ENCODE assay signal across 20 cellular contexts in the genomic region with DNA sequence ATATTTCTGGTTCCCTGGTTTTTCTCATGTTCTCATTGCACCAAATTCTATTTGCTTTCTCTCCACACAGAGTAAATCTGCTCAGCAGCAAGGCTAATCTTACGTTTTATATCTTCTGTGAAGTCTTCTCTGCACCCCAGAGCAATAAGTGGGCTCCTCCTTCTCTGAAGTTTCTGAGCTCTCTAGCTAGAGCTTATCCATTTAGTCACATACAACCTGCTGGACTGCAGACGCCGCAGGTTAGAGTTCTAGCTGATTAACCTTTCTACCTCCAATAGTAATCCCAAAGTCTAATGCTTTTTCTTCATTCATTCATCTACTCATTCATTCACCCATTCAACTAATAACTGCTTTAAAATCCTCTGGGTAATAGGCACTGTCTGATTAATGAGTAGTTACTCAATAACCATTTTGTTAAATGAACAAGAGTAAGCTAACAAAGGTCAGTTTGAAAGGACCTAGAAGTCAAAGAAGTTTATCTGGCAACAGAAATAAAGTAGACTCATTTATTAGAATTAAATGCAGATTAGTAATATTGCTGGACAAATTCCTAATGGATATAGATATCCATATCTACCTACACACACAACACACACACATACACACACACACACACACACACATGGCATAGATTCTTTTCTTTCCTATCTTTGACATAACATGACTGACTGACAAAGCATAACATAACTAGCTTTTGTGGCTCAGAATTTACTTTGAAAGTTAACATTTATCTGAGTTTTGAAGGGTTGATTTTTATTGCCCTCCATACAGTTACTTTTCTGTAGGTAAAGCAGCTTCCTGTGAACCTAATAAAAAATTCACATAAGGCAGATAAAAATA.
DNase-seq lines count a peak whose midpoint lies in the region; ATAC-seq, FAIRE-seq and TF ChIP-seq lines count a peak whose summit lies in the region.
"Had no signal": no experiment of that assay in that cellular context is flagged by ENCODE, and none has a peak within 500 bp of the region (broad histone marks: within the 10 kb centered on the region; RNA-seq: fewer than 3 reads in every experiment).

No MANE protein-coding gene starts in this region.

- H3K4me1 ChIP-seq in PC-9 (replicated peaks; ENCODE audit: insufficient read depth), result no peaks in the 10 kb centered on the region
- no peaks in the 10 kb centered on the region for H3K4me1 ChIP-seq in small intestine (ENCODE audit: control insufficient read depth in 2 of 2, insufficient read depth in 1 of 2, low read depth in 1 of 2, low read length in 1 of 2)
- H3K4me1 ChIP-seq: BE2C, Caco-2, HAP-1 had no signal

- H4K20me1 ChIP-seq in PC-9 (ENCODE audit: insufficient read depth), result no peaks in the 10 kb centered on the region

- WGBS in small intestine, 3 donors, result 13 to 58% (median 24%) methylated on average over 3 of the region's 3 CpGs

- H3K4me3 ChIP-seq in PC-9 (no peak overlapping the region), small intestine (ENCODE audit: low read depth in 1 of 2, low read length in 2 of 2) (no peak overlapping the region)
- H3K4me3 ChIP-seq: HAP-1 had no signal

- H3K27me3 ChIP-seq in PC-9 (ENCODE audit: insufficient read depth, low read depth) (no peaks in the 10 kb centered on the region), small intestine (ENCODE audit: control insufficient read depth in 2 of 2, insufficient read depth in 2 of 2, low read length in 2 of 2) (no peaks in the 10 kb centered on the region)
- H3K27me3 ChIP-seq: BE2C had no signal

- FAIRE-seq in small intestine (lab: Jason Lieb, UNC), result peak; percentile 89
- FAIRE-seq: A204.1, D721Med, G401.6, GM12891, GM19239, HTR-8/SVneo had no signal

- H3K9me3 ChIP-seq in PC-9 (ENCODE audit: insufficient read depth, low read depth), result no peaks in the 10 kb centered on the region
- no peaks in the 10 kb centered on the region for H3K9me3 ChIP-seq in small intestine (ENCODE audit: control insufficient read depth, low read depth)
- H3K9me3 ChIP-seq: BE2C, Caco-2, HAP-1 had no signal

- H2AFZ ChIP-seq in PC-9, result 0 out of 2 replicates have a peak overlapping the region, but pooled peaks have one; percentile 4

- TF ChIP-seq CTCF in PC-9 (conservative IDR thresholded peaks at IDR 0.05), result no peak

- H3K27ac ChIP-seq in PC-9 (no peak overlapping the region), small intestine (ENCODE audit: low read depth in 1 of 2, low read length in 1 of 2) (peak overlapping the region in 1 of 2 donors; percentile 11)
- H3K27ac ChIP-seq: HL-60 had no signal

- H3K36me3 ChIP-seq in PC-9 (ENCODE audit: low read depth) (no peaks in the 10 kb centered on the region), small intestine (ENCODE audit: control insufficient read depth in 2 of 2, insufficient read depth in 2 of 2, low read length in 2 of 2) (no peaks in the 10 kb centered on the region)
- H3K36me3 ChIP-seq: BE2C, HAP-1 had no signal

- H3K4me2 ChIP-seq in PC-9, result no peak overlapping the region

- H3F3A ChIP-seq in PC-9 (ENCODE audit: insufficient read depth, low read depth), result no peaks in the 10 kb centered on the region

- POLR2A ChIA-PET in PC-9 (lab: Charles Lee; ENCODE audit: unreplicated experiment), result no interaction called here

- ATAC-seq in left lobe of liver, result peak; percentile 90
- ATAC-seq in HG02798 (IDR thresholded peaks at IDR 0.05; ENCODE audit: poor library complexity, unreplicated experiment), result no peak

- BruUV-seq in PC-9 (replicated peaks; lab: Mats Ljungman, UMichigan), result no TSS peak

- H3K79me2 ChIP-seq in PC-9 (ENCODE audit: low read depth), result no peaks in the 10 kb centered on the region

- DNase-seq in HT-29 (ENCODE audit: low spot score) (peak; percentile 13), PC-9 (no peak), left lobe of liver (ENCODE audit: low spot score) (no peak), small intestine (peak; percentile 48), NCI-H146 (lab: John Stamatoyannopoulos, UW) (no peak), posterior cingulate gyrus (no peak)
- DNase-seq: ACHN; BE2C; C1 segment of cervical spinal cord; Caco-2; CD4-positive, CD25-positive, alpha-beta regulatory T cell had no signal

- no peaks in the 10 kb centered on the region for H3K9me2 ChIP-seq in PC-9 (ENCODE audit: insufficient read depth)

- CTCF ChIA-PET in PC-9 (lab: Charles Lee), result interaction anchor here (0.6 kb wide), 1 partner anchor 90 kb away, joined by 3 read pairs; no protein-coding TSS in a partner anchor

- intact Hi-C loops in PC-9 (cut with micrococcal nuclease; ENCODE audit: unreplicated experiment) (no loop called here), posterior cingulate gyrus (cut with DNase I) (no loop called here)

Comparison
In these comparisons a context has a peak if more than half of its experiments do, and no peak if none do; other contexts are left out.
1. DNase-seq: peak in HT-29 (single experiment) and small intestine (single experiment); none in PC-9 (0 of 2), left lobe of liver (single experiment), NCI-H146 (single experiment) and posterior cingulate gyrus (0 of 10).